Comparison of ENCODE assay signal across 1 cellular context in the genomic region with DNA sequence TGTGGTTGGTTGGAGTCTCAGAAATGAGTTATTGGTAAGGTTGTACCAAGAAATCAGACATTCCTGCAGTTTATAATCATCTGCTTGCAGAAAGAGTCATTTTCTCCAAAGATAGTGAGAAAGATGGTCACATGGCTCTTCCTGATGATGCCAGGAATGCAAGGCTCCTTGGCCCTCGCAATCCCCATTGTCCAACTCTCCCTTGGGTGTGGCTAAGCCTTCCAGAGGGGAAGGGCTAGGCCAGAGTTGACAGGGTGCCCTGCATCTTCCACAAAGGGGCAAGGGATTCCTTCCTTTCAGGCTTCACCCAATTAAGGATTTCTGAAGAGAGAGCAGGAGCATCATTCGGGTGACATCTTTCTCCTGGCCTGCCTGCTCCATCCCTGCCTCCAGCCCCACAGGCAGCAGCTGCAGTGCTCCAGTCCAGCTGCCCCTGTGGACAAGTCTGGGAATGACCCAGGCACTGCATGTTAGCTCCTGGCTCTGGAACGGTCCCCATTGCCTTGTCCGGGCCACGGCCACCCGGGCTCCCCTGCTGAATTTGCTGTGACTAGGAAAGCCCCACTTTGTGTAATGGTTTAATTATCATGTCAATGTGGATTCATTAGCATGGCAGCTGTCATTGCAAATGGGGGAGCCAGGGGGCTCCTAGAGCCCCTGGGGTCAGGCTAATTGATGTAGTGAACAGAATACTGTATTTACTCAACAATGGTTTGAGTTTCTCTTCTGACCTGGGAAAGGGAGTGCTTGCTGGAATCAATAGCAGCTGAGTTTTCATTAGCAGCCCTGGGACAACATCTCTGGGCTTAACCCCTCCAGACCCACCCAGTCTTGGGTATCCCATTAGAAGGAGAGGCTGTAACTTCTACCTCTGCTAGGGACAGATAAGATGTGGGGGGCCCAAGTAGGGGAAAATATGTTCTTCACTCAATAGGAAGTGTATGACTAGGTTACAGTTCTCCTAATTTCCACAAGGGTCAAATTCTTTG.
TF ChIP-seq lines count a peak whose summit lies in the region.

No MANE protein-coding gene starts in this region.

TF ChIP-seq in H1, 55 proteins besides CTCF, POLR2A, EP300 and RAD21 (continued from another document):
- TF ChIP-seq, protein P1, sequence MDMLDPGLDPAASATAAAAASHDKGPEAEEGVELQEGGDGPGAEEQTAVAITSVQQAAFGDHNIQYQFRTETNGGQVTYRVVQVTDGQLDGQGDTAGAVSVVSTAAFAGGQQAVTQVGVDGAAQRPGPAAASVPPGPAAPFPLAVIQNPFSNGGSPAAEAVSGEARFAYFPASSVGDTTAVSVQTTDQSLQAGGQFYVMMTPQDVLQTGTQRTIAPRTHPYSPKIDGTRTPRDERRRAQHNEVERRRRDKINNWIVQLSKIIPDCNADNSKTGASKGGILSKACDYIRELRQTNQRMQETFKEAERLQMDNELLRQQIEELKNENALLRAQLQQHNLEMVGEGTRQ (IDR thresholded peaks at IDR 0.05; ENCODE audit: low read length) = no peak
- TF ChIP-seq GTF2F1 (IDR thresholded peaks at IDR 0.05; ENCODE audit: borderline replicate concordance, low read depth, low read length) = no peak
- TF ChIP-seq CBX5 (IDR thresholded peaks at IDR 0.05; ENCODE audit: low read depth, low read length) = no peak
- TF ChIP-seq TEAD4 (IDR thresholded peaks at IDR 0.05; ENCODE audit: low read depth, low read length) = 0 out of 2 replicates have a peak, but pooled peaks have one; percentile 4
- TF ChIP-seq SP1 (IDR thresholded peaks at IDR 0.05; ENCODE audit: low read depth, low read length) = no peak
- TF ChIP-seq TCF12 (IDR thresholded peaks at IDR 0.05; ENCODE audit: low read depth, low read length) = peak; percentile 81; the same call in 1 of the 2 replicates
- peak; percentile 85 for TF ChIP-seq NANOG (IDR thresholded peaks at IDR 0.05; ENCODE audit: insufficient read depth, low read depth, low read length, poor library complexity, severe bottlenecking)
- TF ChIP-seq BCL11A (IDR thresholded peaks at IDR 0.05; ENCODE audit: low read depth in 2 of 2, low read length in 2 of 2) = peak in 1 of 2 experiments; percentile 80
- no peak for TF ChIP-seq HDAC6 (IDR thresholded peaks at IDR 0.05; ENCODE audit: low read depth, low read length)
- no peak for TF ChIP-seq FOSL1 (IDR thresholded peaks at IDR 0.05; ENCODE audit: insufficient read depth, low read depth, low read length)
- 0 out of 2 replicates have a peak, but pooled peaks have one; percentile 14 for TF ChIP-seq YY1 (IDR thresholded peaks at IDR 0.05; ENCODE audit: low read depth, low read length)
- TF ChIP-seq, protein P2, sequence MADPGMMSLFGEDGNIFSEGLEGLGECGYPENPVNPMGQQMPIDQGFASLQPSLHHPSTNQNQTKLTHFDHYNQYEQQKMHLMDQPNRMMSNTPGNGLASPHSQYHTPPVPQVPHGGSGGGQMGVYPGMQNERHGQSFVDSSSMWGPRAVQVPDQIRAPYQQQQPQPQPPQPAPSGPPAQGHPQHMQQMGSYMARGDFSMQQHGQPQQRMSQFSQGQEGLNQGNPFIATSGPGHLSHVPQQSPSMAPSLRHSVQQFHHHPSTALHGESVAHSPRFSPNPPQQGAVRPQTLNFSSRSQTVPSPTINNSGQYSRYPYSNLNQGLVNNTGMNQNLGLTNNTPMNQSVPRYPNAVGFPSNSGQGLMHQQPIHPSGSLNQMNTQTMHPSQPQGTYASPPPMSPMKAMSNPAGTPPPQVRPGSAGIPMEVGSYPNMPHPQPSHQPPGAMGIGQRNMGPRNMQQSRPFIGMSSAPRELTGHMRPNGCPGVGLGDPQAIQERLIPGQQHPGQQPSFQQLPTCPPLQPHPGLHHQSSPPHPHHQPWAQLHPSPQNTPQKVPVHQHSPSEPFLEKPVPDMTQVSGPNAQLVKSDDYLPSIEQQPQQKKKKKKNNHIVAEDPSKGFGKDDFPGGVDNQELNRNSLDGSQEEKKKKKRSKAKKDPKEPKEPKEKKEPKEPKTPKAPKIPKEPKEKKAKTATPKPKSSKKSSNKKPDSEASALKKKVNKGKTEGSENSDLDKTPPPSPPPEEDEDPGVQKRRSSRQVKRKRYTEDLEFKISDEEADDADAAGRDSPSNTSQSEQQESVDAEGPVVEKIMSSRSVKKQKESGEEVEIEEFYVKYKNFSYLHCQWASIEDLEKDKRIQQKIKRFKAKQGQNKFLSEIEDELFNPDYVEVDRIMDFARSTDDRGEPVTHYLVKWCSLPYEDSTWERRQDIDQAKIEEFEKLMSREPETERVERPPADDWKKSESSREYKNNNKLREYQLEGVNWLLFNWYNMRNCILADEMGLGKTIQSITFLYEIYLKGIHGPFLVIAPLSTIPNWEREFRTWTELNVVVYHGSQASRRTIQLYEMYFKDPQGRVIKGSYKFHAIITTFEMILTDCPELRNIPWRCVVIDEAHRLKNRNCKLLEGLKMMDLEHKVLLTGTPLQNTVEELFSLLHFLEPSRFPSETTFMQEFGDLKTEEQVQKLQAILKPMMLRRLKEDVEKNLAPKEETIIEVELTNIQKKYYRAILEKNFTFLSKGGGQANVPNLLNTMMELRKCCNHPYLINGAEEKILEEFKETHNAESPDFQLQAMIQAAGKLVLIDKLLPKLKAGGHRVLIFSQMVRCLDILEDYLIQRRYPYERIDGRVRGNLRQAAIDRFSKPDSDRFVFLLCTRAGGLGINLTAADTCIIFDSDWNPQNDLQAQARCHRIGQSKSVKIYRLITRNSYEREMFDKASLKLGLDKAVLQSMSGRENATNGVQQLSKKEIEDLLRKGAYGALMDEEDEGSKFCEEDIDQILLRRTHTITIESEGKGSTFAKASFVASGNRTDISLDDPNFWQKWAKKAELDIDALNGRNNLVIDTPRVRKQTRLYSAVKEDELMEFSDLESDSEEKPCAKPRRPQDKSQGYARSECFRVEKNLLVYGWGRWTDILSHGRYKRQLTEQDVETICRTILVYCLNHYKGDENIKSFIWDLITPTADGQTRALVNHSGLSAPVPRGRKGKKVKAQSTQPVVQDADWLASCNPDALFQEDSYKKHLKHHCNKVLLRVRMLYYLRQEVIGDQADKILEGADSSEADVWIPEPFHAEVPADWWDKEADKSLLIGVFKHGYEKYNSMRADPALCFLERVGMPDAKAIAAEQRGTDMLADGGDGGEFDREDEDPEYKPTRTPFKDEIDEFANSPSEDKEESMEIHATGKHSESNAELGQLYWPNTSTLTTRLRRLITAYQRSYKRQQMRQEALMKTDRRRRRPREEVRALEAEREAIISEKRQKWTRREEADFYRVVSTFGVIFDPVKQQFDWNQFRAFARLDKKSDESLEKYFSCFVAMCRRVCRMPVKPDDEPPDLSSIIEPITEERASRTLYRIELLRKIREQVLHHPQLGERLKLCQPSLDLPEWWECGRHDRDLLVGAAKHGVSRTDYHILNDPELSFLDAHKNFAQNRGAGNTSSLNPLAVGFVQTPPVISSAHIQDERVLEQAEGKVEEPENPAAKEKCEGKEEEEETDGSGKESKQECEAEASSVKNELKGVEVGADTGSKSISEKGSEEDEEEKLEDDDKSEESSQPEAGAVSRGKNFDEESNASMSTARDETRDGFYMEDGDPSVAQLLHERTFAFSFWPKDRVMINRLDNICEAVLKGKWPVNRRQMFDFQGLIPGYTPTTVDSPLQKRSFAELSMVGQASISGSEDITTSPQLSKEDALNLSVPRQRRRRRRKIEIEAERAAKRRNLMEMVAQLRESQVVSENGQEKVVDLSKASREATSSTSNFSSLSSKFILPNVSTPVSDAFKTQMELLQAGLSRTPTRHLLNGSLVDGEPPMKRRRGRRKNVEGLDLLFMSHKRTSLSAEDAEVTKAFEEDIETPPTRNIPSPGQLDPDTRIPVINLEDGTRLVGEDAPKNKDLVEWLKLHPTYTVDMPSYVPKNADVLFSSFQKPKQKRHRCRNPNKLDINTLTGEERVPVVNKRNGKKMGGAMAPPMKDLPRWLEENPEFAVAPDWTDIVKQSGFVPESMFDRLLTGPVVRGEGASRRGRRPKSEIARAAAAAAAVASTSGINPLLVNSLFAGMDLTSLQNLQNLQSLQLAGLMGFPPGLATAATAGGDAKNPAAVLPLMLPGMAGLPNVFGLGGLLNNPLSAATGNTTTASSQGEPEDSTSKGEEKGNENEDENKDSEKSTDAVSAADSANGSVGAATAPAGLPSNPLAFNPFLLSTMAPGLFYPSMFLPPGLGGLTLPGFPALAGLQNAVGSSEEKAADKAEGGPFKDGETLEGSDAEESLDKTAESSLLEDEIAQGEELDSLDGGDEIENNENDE (IDR thresholded peaks at IDR 0.05; ENCODE audit: insufficient replicate concordance, low read length) = no peak
- TF ChIP-seq SAP30 (IDR thresholded peaks at IDR 0.05; ENCODE audit: insufficient read depth, insufficient replicate concordance, low read length) = no peak
- TF ChIP-seq, protein P3, sequence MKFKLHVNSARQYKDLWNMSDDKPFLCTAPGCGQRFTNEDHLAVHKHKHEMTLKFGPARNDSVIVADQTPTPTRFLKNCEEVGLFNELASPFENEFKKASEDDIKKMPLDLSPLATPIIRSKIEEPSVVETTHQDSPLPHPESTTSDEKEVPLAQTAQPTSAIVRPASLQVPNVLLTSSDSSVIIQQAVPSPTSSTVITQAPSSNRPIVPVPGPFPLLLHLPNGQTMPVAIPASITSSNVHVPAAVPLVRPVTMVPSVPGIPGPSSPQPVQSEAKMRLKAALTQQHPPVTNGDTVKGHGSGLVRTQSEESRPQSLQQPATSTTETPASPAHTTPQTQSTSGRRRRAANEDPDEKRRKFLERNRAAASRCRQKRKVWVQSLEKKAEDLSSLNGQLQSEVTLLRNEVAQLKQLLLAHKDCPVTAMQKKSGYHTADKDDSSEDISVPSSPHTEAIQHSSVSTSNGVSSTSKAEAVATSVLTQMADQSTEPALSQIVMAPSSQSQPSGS (IDR thresholded peaks at IDR 0.05; ENCODE audit: low read length) = 0 out of 2 replicates have a peak, but pooled peaks have one; percentile 20
- TF ChIP-seq RNF2 (IDR thresholded peaks at IDR 0.05; ENCODE audit: borderline replicate concordance, low read depth, low read length, missing control alignments, poor library complexity, severe bottlenecking) = no peak
- no peak for TF ChIP-seq KDM1A (IDR thresholded peaks at IDR 0.05; ENCODE audit: borderline replicate concordance, low read length)
- no peak for TF ChIP-seq CHD2 (IDR thresholded peaks at IDR 0.05; ENCODE audit: low read length)
- TF ChIP-seq CTBP2 (IDR thresholded peaks at IDR 0.05; ENCODE audit: borderline replicate concordance, insufficient read depth, insufficient read length, low read length) = peak; percentile 96
- no peak for TF ChIP-seq SIRT6 (IDR thresholded peaks at IDR 0.05; ENCODE audit: low read length)
- no peak for TF ChIP-seq NRF1 (IDR thresholded peaks at IDR 0.05; ENCODE audit: low read depth, low read length)
- no peak; the same call in 1 of the 2 replicates for TF ChIP-seq BACH1 (IDR thresholded peaks at IDR 0.05; ENCODE audit: low read length)
- TF ChIP-seq RBBP5 (IDR thresholded peaks at IDR 0.05; ENCODE audit: borderline replicate concordance, low read depth, low read length) = no peak
- TF ChIP-seq HDAC2 (IDR thresholded peaks at IDR 0.05; ENCODE audit: borderline replicate concordance in 1 of 2, low read depth in 2 of 2, low read length in 2 of 2) = peak in 1 of 2 experiments; percentile 93; a peak in 2 of 4 replicates
- no peak for TF ChIP-seq ZNF274 (IDR thresholded peaks at IDR 0.05; ENCODE audit: borderline replicate concordance, extremely low read depth, low read length)
- TF ChIP-seq SIX5 (IDR thresholded peaks at IDR 0.05; ENCODE audit: low read depth, low read length) = no peak
- TF ChIP-seq CREB1 (IDR thresholded peaks at IDR 0.05) = no peak
- TF ChIP-seq SP4 (IDR thresholded peaks at IDR 0.05; ENCODE audit: low read length) = no peak
- TF ChIP-seq, protein P4, sequence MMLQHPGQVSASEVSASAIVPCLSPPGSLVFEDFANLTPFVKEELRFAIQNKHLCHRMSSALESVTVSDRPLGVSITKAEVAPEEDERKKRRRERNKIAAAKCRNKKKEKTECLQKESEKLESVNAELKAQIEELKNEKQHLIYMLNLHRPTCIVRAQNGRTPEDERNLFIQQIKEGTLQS (IDR thresholded peaks at IDR 0.05; ENCODE audit: insufficient read depth, low read depth, low read length) = no peak
- TF ChIP-seq MAFK (IDR thresholded peaks at IDR 0.05; ENCODE audit: low read depth, low read length) = no peak
- peak in 1 of 2 experiments; percentile 63; a peak in 1 of 4 replicates for TF ChIP-seq SIN3A (conservative IDR thresholded peaks at IDR 0.05 in 1 of 2, IDR thresholded peaks at IDR 0.05 in 1 of 2; ENCODE audit: low read depth in 1 of 2, low read length in 2 of 2)
- TF ChIP-seq TAF1 (IDR thresholded peaks at IDR 0.05; ENCODE audit: low read depth, low read length) = no peak
- no peak for TF ChIP-seq SUZ12 (IDR thresholded peaks at IDR 0.05; ENCODE audit: low read length)
- no peak for TF ChIP-seq KDM5A (IDR thresholded peaks at IDR 0.05; ENCODE audit: low read length)
- TF ChIP-seq BRCA1 (IDR thresholded peaks at IDR 0.05; ENCODE audit: low read depth, low read length) = no peak
- no peak for TF ChIP-seq SRF (IDR thresholded peaks at IDR 0.05; ENCODE audit: low read depth, low read length)
- no peak for TF ChIP-seq EZH2 (IDR thresholded peaks at IDR 0.05; ENCODE audit: low read depth, low read length, severe bottlenecking)
